Comparison of ENCODE assay signal across 25 cellular contexts in genomic region chr19:51091895-51092873, GRCh38. TPM values are rescaled to one million over a fixed set of nuclear protein-coding genes. Genes with fewer than 3 reads are reported as not detected.
A peak's percentile ranks its signal among the peaks of the same experiment; 100 is the strongest.
DNase-seq lines count a peak whose midpoint lies in the region; ATAC-seq and TF ChIP-seq lines count a peak whose summit lies in the region.
"Had no signal": no experiment of that assay in that cellular context is flagged by ENCODE, and none has a peak within 500 bp of the region (broad histone marks: within the 10 kb centered on the region; RNA-seq: fewer than 3 reads in every experiment).

No MANE protein-coding gene starts in this region.

- H3K27me3 ChIP-seq in CD4-positive, CD25-positive, alpha-beta regulatory T cell (ENCODE audit: control insufficient read depth, insufficient read depth, low read length) = no peaks in the 10 kb centered on the region
- H3K27me3 ChIP-seq in neural progenitor cell (no peaks in the 10 kb centered on the region), BE2C (no peaks in the 10 kb centered on the region; the same call in 1 of the 2 replicates)
- H3K27me3 ChIP-seq: esophagus squamous epithelium, gastrocnemius medialis, MG63, SJSA1 had no signal

- no peaks in the 10 kb centered on the region for H3K79me2 ChIP-seq in neural progenitor cell (ENCODE audit: low read depth)

- H3K27ac Mint-ChIP-seq in CD4-positive, CD25-positive, alpha-beta regulatory T cell = peak overlapping the region in 2 of 3 donors; percentile 1 to 43
- H3K27ac Mint-ChIP-seq in neural progenitor cell = peak overlapping the region; percentile 51
- H3K27ac Mint-ChIP-seq: activated CD4-positive, alpha-beta T cell treated with anti-CD3 and anti-CD28 coated beads for 36 hours; activated naive CD8-positive, alpha-beta T cell treated with anti-CD3 and anti-CD28 coated beads for 36 hours; activated T-helper 1 cell treated with anti-CD3 and anti-CD28 coated beads, Interleukin-12 subunit alpha, Interleukin-12 subunit beta, Interleukin-2, Interleukin-4 antibody, amounts not matched to agents 30 ng/mL and 10 ng/mL and 1 ng/mL, durations not matched to agents 14 hours and 24 hours and 36 hours; stimulated activated memory B cell treated with anti-CD40 and anti-IgM and Interleukin-4, amounts not matched to agents 10 μg/mL and 1 μg/mL and 100 μg/mL, for 72 hours had no signal

- H3K4me3 ChIP-seq in CD4-positive, CD25-positive, alpha-beta regulatory T cell (ENCODE audit: low read depth, low read length) = no peak overlapping the region
- no peak overlapping the region for H3K4me3 ChIP-seq in neural progenitor cell
- no peak overlapping the region for H3K4me3 ChIP-seq in BE2C (ENCODE audit: low read depth, low read length)
- H3K4me3 ChIP-seq: esophagus squamous epithelium, gastrocnemius medialis, lower lobe of right lung, MG63, SJSA1, skin epidermis, thoracic aorta had no signal

- no peak overlapping the region for H3K4me3 Mint-ChIP-seq in CD4-positive, CD25-positive, alpha-beta regulatory T cell
- no peak overlapping the region for H3K4me3 Mint-ChIP-seq in neural progenitor cell
- H3K4me3 Mint-ChIP-seq: activated CD4-positive, alpha-beta T cell treated with anti-CD3 and anti-CD28 coated beads for 36 hours; activated naive CD8-positive, alpha-beta T cell treated with anti-CD3 and anti-CD28 coated beads for 36 hours; activated T-helper 1 cell treated with anti-CD3 and anti-CD28 coated beads, Interleukin-12 subunit alpha, Interleukin-12 subunit beta, Interleukin-2, Interleukin-4 antibody, amounts not matched to agents 30 ng/mL and 10 ng/mL and 1 ng/mL, durations not matched to agents 14 hours and 24 hours and 36 hours; IgD-negative memory B cell; stimulated activated memory B cell treated with anti-CD40 and anti-IgM and Interleukin-4, amounts not matched to agents 10 μg/mL and 1 μg/mL and 100 μg/mL, for 72 hours had no signal

- DNase-seq in CD4-positive, CD25-positive, alpha-beta regulatory T cell = no peak
- peak; percentile 76 for DNase-seq in DMS79 treated with DMSO at 0.1 percent for 48 hours (lab: John Stamatoyannopoulos, UW)
- peak; percentile 48 for DNase-seq in NCI-H748 treated with DMSO at 0.1 percent for 48 hours (lab: John Stamatoyannopoulos, UW)
- DNase-seq in neural progenitor cell (ENCODE audit: low spot score) = no peak
- no peak for DNase-seq in BE2C
- DNase-seq in HK-2 (ENCODE audit: unreplicated experiment) = no peak
- DNase-seq: activated CD4-positive, alpha-beta T cell treated with anti-CD3 and anti-CD28 coated beads for 36 hours; activated naive CD8-positive, alpha-beta T cell treated with anti-CD3 and anti-CD28 coated beads for 36 hours; AML-193; effector CD8-positive, alpha-beta T cell; esophagus squamous epithelium; gastrocnemius medialis; H7; lower lobe of right lung; MG63; NCI-H2227 treated with DMSO at 0.1 percent for 48 hours; stimulated activated CD4-positive, alpha-beta T cell treated with anti-CD3 and anti-CD28 coated beads, Interleukin-2, amount 100 ng/mL, for 24 hours had no signal

- no peaks in the 10 kb centered on the region for H3K4me1 ChIP-seq in CD4-positive, CD25-positive, alpha-beta regulatory T cell (ENCODE audit: control insufficient read depth, insufficient read depth, low read length, poor library complexity, severe bottlenecking)
- H3K4me1 ChIP-seq in neural progenitor cell (no peaks in the 10 kb centered on the region), BE2C (no peaks in the 10 kb centered on the region)
- H3K4me1 ChIP-seq: gastrocnemius medialis, lower lobe of right lung, SJSA1 had no signal

- H3K27me3 Mint-ChIP-seq in CD4-positive, CD25-positive, alpha-beta regulatory T cell = no peaks in the 10 kb centered on the region
- peaks cover 4% of the 10 kb centered on the region for H3K27me3 Mint-ChIP-seq in neural progenitor cell (ENCODE audit: insufficient read depth, low read depth)
- H3K27me3 Mint-ChIP-seq: activated CD4-positive, alpha-beta T cell treated with anti-CD3 and anti-CD28 coated beads for 36 hours; activated naive CD8-positive, alpha-beta T cell treated with anti-CD3 and anti-CD28 coated beads for 36 hours; IgD-negative memory B cell; stimulated activated memory B cell treated with anti-CD40 and anti-IgM and Interleukin-4, amounts not matched to agents 10 μg/mL and 1 μg/mL and 100 μg/mL, for 72 hours had no signal

- H3K36me3 Mint-ChIP-seq in CD4-positive, CD25-positive, alpha-beta regulatory T cell = peaks cover 17% of the 10 kb centered on the region
- no peaks in the 10 kb centered on the region for H3K36me3 Mint-ChIP-seq in neural progenitor cell

- ATAC-seq in CD4-positive, CD25-positive, alpha-beta regulatory T cell (ENCODE audit: low read depth in 2 of 2) = no peak
- ATAC-seq in HG02870 (IDR thresholded peaks at IDR 0.05; ENCODE audit: unreplicated experiment) = no peak
- ATAC-seq: activated CD4-positive, alpha-beta T cell treated with anti-CD3 and anti-CD28 coated beads for 36 hours; gastrocnemius medialis; lower lobe of right lung; stimulated activated memory B cell treated with anti-CD40 and anti-IgM and Interleukin-4, amounts not matched to agents 10 μg/mL and 1 μg/mL and 100 μg/mL, for 72 hours had no signal

- H2AFZ ChIP-seq in neural progenitor cell (replicated peaks) = no peak overlapping the region

- no peaks in the 10 kb centered on the region for H3K9me3 ChIP-seq in CD4-positive, CD25-positive, alpha-beta regulatory T cell (ENCODE audit: control insufficient read depth in 2 of 2, low read length in 2 of 2)
- H3K9me3 ChIP-seq in neural progenitor cell (ENCODE audit: low read depth) (no peaks in the 10 kb centered on the region), BE2C (no peaks in the 10 kb centered on the region)
- H3K9me3 ChIP-seq: esophagus squamous epithelium, gastrocnemius medialis, lower lobe of right lung, MG63, SJSA1, thoracic aorta had no signal

- no peaks in the 10 kb centered on the region for H3K9me3 Mint-ChIP-seq in CD4-positive, CD25-positive, alpha-beta regulatory T cell
- no peaks in the 10 kb centered on the region for H3K9me3 Mint-ChIP-seq in neural progenitor cell
- H3K9me3 Mint-ChIP-seq: activated naive CD8-positive, alpha-beta T cell treated with anti-CD3 and anti-CD28 coated beads for 36 hours; activated T-helper 1 cell treated with anti-CD3 and anti-CD28 coated beads, Interleukin-12 subunit alpha, Interleukin-12 subunit beta, Interleukin-2, Interleukin-4 antibody, amounts not matched to agents 30 ng/mL and 10 ng/mL and 1 ng/mL, durations not matched to agents 14 hours and 24 hours and 36 hours; IgD-negative memory B cell; stimulated activated memory B cell treated with anti-CD40 and anti-IgM and Interleukin-4, amounts not matched to agents 10 μg/mL and 1 μg/mL and 100 μg/mL, for 72 hours had no signal

- peaks cover 5 to 18% (median 13%) of the 10 kb centered on the region in 4 donors for H3K4me1 Mint-ChIP-seq in CD4-positive, CD25-positive, alpha-beta regulatory T cell
- peaks cover 2% of the 10 kb centered on the region for H3K4me1 Mint-ChIP-seq in neural progenitor cell

- no peak for TF ChIP-seq CTCF in neural progenitor cell (IDR thresholded peaks at IDR 0.05)
- TF ChIP-seq CTCF in BE2C (IDR thresholded peaks at IDR 0.05; ENCODE audit: low read depth, low read length) = no peak

- no peak overlapping the region for H3K27ac ChIP-seq in CD4-positive, CD25-positive, alpha-beta regulatory T cell (ENCODE audit: insufficient read depth, low read length, poor library complexity, severe bottlenecking)
- H3K27ac ChIP-seq in neural progenitor cell = no peak overlapping the region
- H3K27ac ChIP-seq: gastrocnemius medialis, lower lobe of right lung, SJSA1, thoracic aorta had no signal

- H3K36me3 ChIP-seq in CD4-positive, CD25-positive, alpha-beta regulatory T cell (ENCODE audit: control insufficient read depth, insufficient read depth, low read length) = no peaks in the 10 kb centered on the region
- H3K36me3 ChIP-seq in neural progenitor cell (no peaks in the 10 kb centered on the region), BE2C (no peaks in the 10 kb centered on the region)
- H3K36me3 ChIP-seq: gastrocnemius medialis, lower lobe of right lung, SJSA1, thoracic aorta had no signal

- H3K9ac ChIP-seq in neural progenitor cell = no peak overlapping the region

- H3F3A ChIP-seq in neural progenitor cell (ENCODE audit: low read depth) = no peaks in the 10 kb centered on the region

- peaks cover 5% of the 10 kb centered on the region for H4K20me1 ChIP-seq in neural progenitor cell (ENCODE audit: low read depth)

- H3K4me2 ChIP-seq in neural progenitor cell = no peak overlapping the region

RNA-seq across cellular contexts. Expression of gene KLK14, which starts 9.5 kb away (rescaled TPM):
- total RNA-seq in CD4-positive, CD25-positive, alpha-beta regulatory T cell = 0.35 TPM
- polyA plus RNA-seq in CD4-positive, CD25-positive, alpha-beta regulatory T cell = not detected
- not detected in 2 replicates for total RNA-seq in neural progenitor cell (ENCODE audit: low replicate concordance)
- polyA plus RNA-seq in BE2C (2012; ENCODE audit: insufficient read depth, insufficient read length, low read depth) = not detected
- total RNA-seq: gastrocnemius medialis, H7, SJSA1, thoracic aorta had no signal
- polyA plus RNA-seq: IgD-negative memory B cell had no signal

RNA-seq across cellular contexts. Expression of gene CTU1, which starts 16.0 kb away (rescaled TPM):
- 5.9 TPM for total RNA-seq in CD4-positive, CD25-positive, alpha-beta regulatory T cell
- 1 to 10 TPM; 3.4 to 8.0 (median 4.5) TPM for polyA plus RNA-seq in CD4-positive, CD25-positive, alpha-beta regulatory T cell
- 0.24 and 5.6 TPM in 2 replicates for total RNA-seq in neural progenitor cell (ENCODE audit: low replicate concordance)
- polyA plus RNA-seq in BE2C (2012; ENCODE audit: insufficient read depth, insufficient read length, low read depth) = 25.4 TPM

RNA-seq across cellular contexts. Expression of gene KLK13, which starts 27.3 kb away (rescaled TPM):
- not detected for total RNA-seq in CD4-positive, CD25-positive, alpha-beta regulatory T cell
- not detected for polyA plus RNA-seq in CD4-positive, CD25-positive, alpha-beta regulatory T cell
- not detected in 2 replicates for total RNA-seq in neural progenitor cell (ENCODE audit: low replicate concordance)
- not detected for polyA plus RNA-seq in BE2C (2012; ENCODE audit: insufficient read depth, insufficient read length, low read depth)
- total RNA-seq: activated CD4-positive, alpha-beta T cell treated with anti-CD3 and anti-CD28 coated beads for 36 hours; activated naive CD8-positive, alpha-beta T cell treated with anti-CD3 and anti-CD28 coated beads for 36 hours; activated T-helper 1 cell treated with anti-CD3 and anti-CD28 coated beads, Interleukin-12 subunit alpha, Interleukin-12 subunit beta, Interleukin-2, Interleukin-4 antibody, amounts not matched to agents 30 ng/mL and 10 ng/mL and 1 ng/mL, durations not matched to agents 14 hours and 24 hours and 36 hours; gastrocnemius medialis; SJSA1; T-helper 1 cell treated with Interleukin-12 subunit alpha and Interleukin-12 subunit beta and Interleukin-4 antibody, amounts not matched to agents 30 ng/mL and 1 ng/mL, for 36 hours; thoracic aorta had no signal
- polyA plus RNA-seq: IgD-negative memory B cell had no signal

RNA-seq across cellular contexts. Expression of gene SIGLEC9, which starts 32.5 kb away (rescaled TPM):
- 1.1 TPM for total RNA-seq in CD4-positive, CD25-positive, alpha-beta regulatory T cell
- polyA plus RNA-seq in CD4-positive, CD25-positive, alpha-beta regulatory T cell = under 1 TPM in 3 of 4 donors, not detected in 1; 0.33 to 0.52 (median 0.37) TPM
- not detected in 2 replicates for total RNA-seq in neural progenitor cell (ENCODE audit: low replicate concordance)
- not detected for polyA plus RNA-seq in BE2C (2012; ENCODE audit: insufficient read depth, insufficient read length, low read depth)
- total RNA-seq: H7, SJSA1 had no signal

RNA-seq across cellular contexts. Expression of gene SIGLEC7, which starts 49.9 kb away (rescaled TPM):
- not detected for total RNA-seq in CD4-positive, CD25-positive, alpha-beta regulatory T cell
- not detected for polyA plus RNA-seq in CD4-positive, CD25-positive, alpha-beta regulatory T cell
- total RNA-seq in neural progenitor cell (ENCODE audit: low replicate concordance) = not detected in 2 replicates
- not detected for polyA plus RNA-seq in BE2C (2012; ENCODE audit: insufficient read depth, insufficient read length, low read depth)
- total RNA-seq: activated CD4-positive, alpha-beta T cell treated with anti-CD3 and anti-CD28 coated beads for 36 hours; activated naive CD8-positive, alpha-beta T cell treated with anti-CD3 and anti-CD28 coated beads for 36 hours; activated T-helper 1 cell treated with anti-CD3 and anti-CD28 coated beads, Interleukin-12 subunit alpha, Interleukin-12 subunit beta, Interleukin-2, Interleukin-4 antibody, amounts not matched to agents 30 ng/mL and 10 ng/mL and 1 ng/mL, durations not matched to agents 14 hours and 24 hours and 36 hours; H7; SJSA1; T-helper 1 cell treated with Interleukin-12 subunit alpha and Interleukin-12 subunit beta and Interleukin-4 antibody, amounts not matched to agents 30 ng/mL and 1 ng/mL, for 36 hours had no signal
- polyA plus RNA-seq: IgD-negative memory B cell had no signal

Comparison
In these comparisons a context has a peak if more than half of its experiments do, and no peak if none do; other contexts are left out.
1. DNase-seq: peak in DMS79 treated with DMSO at 0.1 percent for 48 hours (single experiment) and NCI-H748 treated with DMSO at 0.1 percent for 48 hours (single experiment); none in CD4-positive, CD25-positive, alpha-beta regulatory T cell (0 of 3), neural progenitor cell (single experiment), BE2C (single experiment) and HK-2 (single experiment).